In the genomic region with DNA sequence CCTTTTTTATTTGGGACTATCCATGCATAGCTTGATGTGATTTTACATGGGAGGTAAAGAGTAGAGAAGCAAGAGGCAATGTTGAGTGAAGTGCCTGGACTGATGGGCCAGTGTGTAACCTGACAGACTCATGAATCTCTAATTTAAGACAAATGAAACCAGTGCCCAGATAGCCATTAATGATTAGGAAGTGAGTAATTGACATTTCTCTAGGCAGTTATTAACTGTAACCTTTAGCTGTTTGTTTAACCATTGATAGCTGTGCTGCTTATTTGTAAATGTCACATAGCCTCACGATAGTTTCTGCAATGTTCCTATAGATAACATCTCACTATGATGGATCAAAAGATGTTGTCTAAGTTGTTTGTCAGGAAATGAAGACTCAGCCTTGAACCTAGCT, we compare ENCODE assay signal across 17 cellular contexts.
"Had no signal": no experiment of that assay in that cellular context is flagged by ENCODE, and none has a peak within 500 bp of the region (broad histone marks: within the 10 kb centered on the region; RNA-seq: fewer than 3 reads in every experiment).

No MANE protein-coding gene starts in this region.

- H3K27me3 ChIP-seq: body of pancreas, ovary, suprapubic skin had no signal

- H3K27me3 Mint-ChIP-seq: activated T-cell treated with anti-CD3 and anti-CD28 coated beads, Interleukin-2, amount 50 U/mL, for 24 hours; type B pancreatic cell had no signal

- ATAC-seq: activated naive CD4-positive, alpha-beta T cell treated with anti-CD3 and anti-CD28 coated beads, Interleukin-2, amount 50 U/mL, for 72 hours; body of pancreas; stimulated activated naive CD8-positive, alpha-beta T cell treated with anti-CD3 and anti-CD28 coated beads, Interleukin-15, Interleukin-2, amounts not matched to agents 100 U/mL and 50 U/mL, for 24 hours had no signal

- H3K4me3 Mint-ChIP-seq: activated T-cell treated with anti-CD3 and anti-CD28 coated beads, Interleukin-2, amount 50 U/mL, for 24 hours; type B pancreatic cell had no signal

- H3K9me3 ChIP-seq: body of pancreas, ovary, suprapubic skin had no signal

- H3K4me3 ChIP-seq: body of pancreas, ovary, suprapubic skin had no signal

- H3K27ac ChIP-seq: body of pancreas, ovary, suprapubic skin had no signal

- H3K27ac Mint-ChIP-seq: activated naive CD4-positive, alpha-beta T cell treated with anti-CD3 and anti-CD28 coated beads, Interleukin-2, amount 50 U/mL, for 72 hours; activated T-cell treated with anti-CD3 and anti-CD28 coated beads, Interleukin-2, amount 50 U/mL, for 24 hours; type B pancreatic cell had no signal

- H3K4me1 ChIP-seq: body of pancreas, suprapubic skin had no signal

- H3K36me3 Mint-ChIP-seq: activated naive CD4-positive, alpha-beta T cell treated with anti-CD3 and anti-CD28 coated beads, Interleukin-2, amount 50 U/mL, for 72 hours had no signal

- H3K36me3 ChIP-seq: ovary, suprapubic skin had no signal

- DNase-seq: activated CD4-positive, alpha-beta T cell treated with anti-CD3 and anti-CD28 coated beads, Interleukin-2, amount 50 U/mL, for 4 hours; activated CD4-positive, CD25-positive, alpha-beta regulatory T cell treated with anti-CD3 and anti-CD28 coated beads, Interleukin-2, amount 50 U/mL, for 72 hours; activated effector memory CD4-positive, alpha-beta T cell treated with Interleukin-2 at 50 U/mL for 16 hours; activated T-cell treated with anti-CD3 and anti-CD28 coated beads, Interleukin-2, amount 50 U/mL, for 24 hours; amniotic stem cell; body of pancreas; central memory CD4-positive, alpha-beta T cell; cortex of kidney; effector memory CD4-positive, alpha-beta T cell; ovary; stimulated activated CD4-positive, alpha-beta T cell treated with anti-CD3 and anti-CD28 coated beads, Interleukin-12 subunit alpha, Interleukin-12 subunit beta, amount 100 ng/mL, for 4 hours; stimulated activated CD4-positive, alpha-beta T cell treated with anti-CD3 and anti-CD28 coated beads, Interleukin-2, amount 100 ng/mL, for 48 hours; stimulated activated CD8-positive, alpha-beta memory T cell treated with anti-CD3 and anti-CD28 coated beads, Interleukin-4, amount 100 ng/mL, for 48 hours; stimulated activated naive CD8-positive, alpha-beta T cell treated with anti-CD3 and anti-CD28 coated beads, Interleukin-15, Interleukin-2, amounts not matched to agents 100 U/mL and 50 U/mL, for 24 hours had no signal
